Comparison of ENCODE assay signal across 1 cellular context in genomic region chr17:78675836-78676235, GRCh38.
TF ChIP-seq lines count a peak whose summit lies in the region.

No MANE protein-coding gene starts in this region.

TF ChIP-seq in HepG2, 621 proteins besides CTCF, POLR2A, EP300 and RAD21 (continued from another document):
- TF ChIP-seq LRRFIP1 (CRISPR knock-in tag; conservative IDR thresholded peaks at IDR 0.05) (no peak), SRSF1 (optimal IDR thresholded peaks at IDR 0.05; ENCODE audit: low read depth, low read length) (no peak), PHF8 (CRISPR knock-in tag; IDR thresholded peaks at IDR 0.05) (no peak), CBX1 (IDR thresholded peaks at IDR 0.05; ENCODE audit: low read depth) (no peak), ZNF775 (CRISPR knock-in tag; IDR thresholded peaks at IDR 0.05; ENCODE audit: borderline replicate concordance) (no peak), NRL (CRISPR knock-in tag; IDR thresholded peaks at IDR 0.05; ENCODE audit: borderline replicate concordance) (no peak), SNAI1 (CRISPR knock-in tag; IDR thresholded peaks at IDR 0.05; ENCODE audit: borderline replicate concordance) (no peak), SP1 (IDR thresholded peaks at IDR 0.05) (no peak), SP1 (CRISPR knock-in tag; IDR thresholded peaks at IDR 0.05) (no peak), ZZZ3 (CRISPR knock-in tag; IDR thresholded peaks at IDR 0.05; ENCODE audit: borderline replicate concordance) (no peak)
- TF ChIP-seq, protein P1, sequence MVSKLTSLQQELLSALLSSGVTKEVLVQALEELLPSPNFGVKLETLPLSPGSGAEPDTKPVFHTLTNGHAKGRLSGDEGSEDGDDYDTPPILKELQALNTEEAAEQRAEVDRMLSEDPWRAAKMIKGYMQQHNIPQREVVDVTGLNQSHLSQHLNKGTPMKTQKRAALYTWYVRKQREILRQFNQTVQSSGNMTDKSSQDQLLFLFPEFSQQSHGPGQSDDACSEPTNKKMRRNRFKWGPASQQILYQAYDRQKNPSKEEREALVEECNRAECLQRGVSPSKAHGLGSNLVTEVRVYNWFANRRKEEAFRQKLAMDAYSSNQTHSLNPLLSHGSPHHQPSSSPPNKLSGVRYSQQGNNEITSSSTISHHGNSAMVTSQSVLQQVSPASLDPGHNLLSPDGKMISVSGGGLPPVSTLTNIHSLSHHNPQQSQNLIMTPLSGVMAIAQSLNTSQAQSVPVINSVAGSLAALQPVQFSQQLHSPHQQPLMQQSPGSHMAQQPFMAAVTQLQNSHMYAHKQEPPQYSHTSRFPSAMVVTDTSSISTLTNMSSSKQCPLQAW (CRISPR knock-in tag; IDR thresholded peaks at IDR 0.05): no peak
TF ChIP-seq in HepG2: peak in this region for 0.
